15 cellular contexts compared by ENCODE assay signal in the genomic region with DNA sequence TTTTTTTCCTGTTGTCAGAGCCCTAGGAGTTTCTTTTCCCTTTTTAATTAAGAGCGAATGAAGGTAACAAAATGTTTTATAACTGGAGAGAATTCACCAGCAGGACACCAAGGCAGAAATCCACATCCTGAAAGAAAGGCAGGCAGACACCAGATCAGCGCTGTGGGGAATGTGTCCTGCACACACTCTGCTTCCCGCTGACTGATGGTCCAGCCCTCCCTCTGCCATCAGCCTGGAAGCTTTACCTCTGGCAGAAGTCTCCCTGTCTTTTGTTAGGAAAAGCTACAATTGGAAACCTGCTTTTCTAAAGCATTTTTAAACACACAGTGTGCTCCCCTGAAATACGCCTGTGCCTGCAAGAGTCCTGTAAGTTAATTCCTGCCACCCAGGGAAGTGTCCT.
"Had no signal": no experiment of that assay in that cellular context is flagged by ENCODE, and none has a peak within 500 bp of the region (broad histone marks: within the 10 kb centered on the region; RNA-seq: fewer than 3 reads in every experiment).

No MANE protein-coding gene starts in this region.

- H3K9me3 Mint-ChIP-seq: activated CD4-positive, alpha-beta T cell treated with anti-CD3 and anti-CD28 coated beads, Interleukin-2, amount 10 ng/mL, durations not matched to agents 7 days and 5 days; activated T-helper 17 cell treated with anti-CD3 and anti-CD28 coated beads, Interleukin-2, amount 50 U/mL, for 72 hours had no signal

- DNase-seq: activated CD4-positive, alpha-beta T cell treated with anti-CD3 and anti-CD28 coated beads, Interleukin-2, amount 10 ng/mL, durations not matched to agents 7 days and 5 days; activated CD4-positive, CD25-positive, alpha-beta regulatory T cell; activated CD8-positive, alpha-beta memory T cell treated with anti-CD3 and anti-CD28 coated beads for 24 hours; activated T-cell treated with anti-CD3 and anti-CD28 coated beads for 4 hours; amygdala; foreskin melanocyte; head of caudate nucleus; left ventricle myocardium inferior; stimulated activated CD4-positive, alpha-beta T cell treated with anti-CD3 and anti-CD28 coated beads, Interleukin-15, amount 100 ng/mL, for 24 hours; stimulated activated CD4-positive, alpha-beta T cell treated with anti-CD3 and anti-CD28 coated beads, Interleukin-4, amount 100 ng/mL, for 4 hours; stimulated activated naive CD8-positive, alpha-beta T cell treated with anti-CD3 and anti-CD28 coated beads, Interleukin-15, amount 100 ng/mL, for 72 hours; T-helper 17 cell; testis had no signal

- H3K4me1 Mint-ChIP-seq: activated CD4-positive, alpha-beta T cell treated with anti-CD3 and anti-CD28 coated beads, Interleukin-2, amount 10 ng/mL, durations not matched to agents 7 days and 5 days; activated naive CD4-positive, alpha-beta T cell treated with anti-CD3 and anti-CD28 coated beads, Interleukin-2, amount 50 U/mL, for 24 hours; activated T-helper 17 cell treated with anti-CD3 and anti-CD28 coated beads, Interleukin-2, amount 50 U/mL, for 72 hours; stimulated activated naive CD8-positive, alpha-beta T cell treated with anti-CD3 and anti-CD28 coated beads, Interleukin-15, amount 100 ng/mL, for 72 hours; T-helper 17 cell had no signal

- H3K36me3 Mint-ChIP-seq: activated naive CD4-positive, alpha-beta T cell treated with anti-CD3 and anti-CD28 coated beads, Interleukin-2, amount 50 U/mL, for 24 hours had no signal

- H3K4me3 Mint-ChIP-seq: activated CD4-positive, alpha-beta T cell treated with anti-CD3 and anti-CD28 coated beads, Interleukin-2, amount 10 ng/mL, durations not matched to agents 7 days and 5 days; activated naive CD4-positive, alpha-beta T cell treated with anti-CD3 and anti-CD28 coated beads, Interleukin-2, amount 50 U/mL, for 24 hours; activated T-helper 17 cell treated with anti-CD3 and anti-CD28 coated beads, Interleukin-2, amount 50 U/mL, for 72 hours; stimulated activated naive CD8-positive, alpha-beta T cell treated with anti-CD3 and anti-CD28 coated beads, Interleukin-15, amount 100 ng/mL, for 72 hours; T-helper 17 cell had no signal

- H3K27ac Mint-ChIP-seq: activated CD4-positive, alpha-beta T cell treated with anti-CD3 and anti-CD28 coated beads, Interleukin-2, amount 10 ng/mL, durations not matched to agents 7 days and 5 days; activated naive CD4-positive, alpha-beta T cell treated with anti-CD3 and anti-CD28 coated beads, Interleukin-2, amount 50 U/mL, for 24 hours; activated T-helper 17 cell treated with anti-CD3 and anti-CD28 coated beads, Interleukin-2, amount 50 U/mL, for 72 hours; stimulated activated naive CD8-positive, alpha-beta T cell treated with anti-CD3 and anti-CD28 coated beads, Interleukin-15, amount 100 ng/mL, for 72 hours; T-helper 17 cell had no signal

- H3K27me3 Mint-ChIP-seq: activated CD4-positive, alpha-beta T cell treated with anti-CD3 and anti-CD28 coated beads, Interleukin-2, amount 10 ng/mL, durations not matched to agents 7 days and 5 days; activated naive CD4-positive, alpha-beta T cell treated with anti-CD3 and anti-CD28 coated beads, Interleukin-2, amount 50 U/mL, for 24 hours; activated T-helper 17 cell treated with anti-CD3 and anti-CD28 coated beads, Interleukin-2, amount 50 U/mL, for 72 hours; stimulated activated naive CD8-positive, alpha-beta T cell treated with anti-CD3 and anti-CD28 coated beads, Interleukin-15, amount 100 ng/mL, for 72 hours had no signal

- ATAC-seq: activated T-helper 17 cell treated with anti-CD3 and anti-CD28 coated beads, Interleukin-2, amount 50 U/mL, for 72 hours; stimulated activated naive CD8-positive, alpha-beta T cell treated with anti-CD3 and anti-CD28 coated beads, Interleukin-15, amount 100 ng/mL, for 72 hours; T-helper 17 cell had no signal
